ENCODE assay signal across 8 cellular contexts in genomic region chr1:40256401-40257084, GRCh38. TPM values are rescaled to one million over a fixed set of nuclear protein-coding genes. Genes with fewer than 3 reads are reported as not detected.
DNase-seq lines count a peak whose midpoint lies in the region; ATAC-seq and TF ChIP-seq lines count a peak whose summit lies in the region.

No MANE protein-coding gene starts in this region.

- peak; percentile 54 for DNase-seq in NCI-H748 (lab: John Stamatoyannopoulos, UW; ENCODE audit: unreplicated experiment)
- DNase-seq in NCI-H748 treated with DMSO at 0.1 percent for 48 hours (lab: John Stamatoyannopoulos, UW), result no peak
- DNase-seq in WERI-Rb-1, result no peak
- DNase-seq in foreskin keratinocyte, result no peak
- DNase-seq in stimulated activated naive CD4-positive, alpha-beta T cell (lab: John Stamatoyannopoulos, UW), result no peak
- no peak for DNase-seq in cerebellar nuclear complex (lab: John Stamatoyannopoulos, UW)
- DNase-seq in NCI-H1048 (lab: John Stamatoyannopoulos, UW), result no peak

- no peaks in the 10 kb centered on the region for H3K9me3 ChIP-seq in WERI-Rb-1 (ENCODE audit: severe bottlenecking)
- H3K9me3 ChIP-seq in skeletal muscle tissue (ENCODE audit: control insufficient read depth in 3 of 3, low read length in 3 of 3), result no peaks in the 10 kb centered on the region

- H3K9ac ChIP-seq in skeletal muscle tissue (ENCODE audit: low read depth in 1 of 3, low read length in 3 of 3), result peak overlapping the region; percentile 91 to 100 (median 94)

- H3K27me3 ChIP-seq in WERI-Rb-1 (ENCODE audit: insufficient read depth, low read depth, severe bottlenecking), result no peaks in the 10 kb centered on the region
- no peaks in the 10 kb centered on the region for H3K27me3 ChIP-seq in foreskin keratinocyte
- H3K27me3 ChIP-seq in skeletal muscle tissue (ENCODE audit: control insufficient read depth in 3 of 3, insufficient read depth in 3 of 3, low read length in 3 of 3), result no peaks in the 10 kb centered on the region

- peak overlapping the region; percentile 97 for H3K27ac ChIP-seq in WERI-Rb-1
- H3K27ac ChIP-seq in foreskin keratinocyte, result peak overlapping the region; percentile 91
- no peak overlapping the region for H3K27ac ChIP-seq in skeletal muscle tissue (ENCODE audit: low read depth, low read length)

- no peak for ATAC-seq in foreskin keratinocyte

- TF ChIP-seq CTCF in WERI-Rb-1 (IDR thresholded peaks at IDR 0.05; ENCODE audit: low read depth, low read length), result no peak
- no peak for TF ChIP-seq CTCF in foreskin keratinocyte (conservative IDR thresholded peaks at IDR 0.05)

- H3K4me3 ChIP-seq in WERI-Rb-1 (ENCODE audit: low read depth, low read length) (peak overlapping the region; percentile 100), skeletal muscle tissue (ENCODE audit: low read length in 3 of 3) (peak overlapping the region; percentile 99 to 100 (median 100))

- H3K4me1 ChIP-seq in foreskin keratinocyte (peaks cover 11% of the 10 kb centered on the region), skeletal muscle tissue (ENCODE audit: control insufficient read depth in 3 of 3, insufficient read depth in 3 of 3, low read length in 3 of 3) (peaks cover 13 to 39% (median 13%) of the 10 kb centered on the region in 3 donors)

- H3K36me3 ChIP-seq in WERI-Rb-1 (peaks cover 20% of the 10 kb centered on the region), skeletal muscle tissue (ENCODE audit: control insufficient read depth in 3 of 3, insufficient read depth in 3 of 3, low read length in 3 of 3) (peaks cover 8 to 14% (median 14%) of the 10 kb centered on the region in 3 donors)

RNA-seq across cellular contexts. Expression of gene ZMPSTE24, which starts 1.5 kb away (rescaled TPM):
- total RNA-seq in foreskin keratinocyte, result 57.3 and 63.1 TPM in 2 replicates
- 22.4 and 29.7 TPM in 2 replicates for polyA plus RNA-seq in foreskin keratinocyte
- 33.4 TPM for total RNA-seq in skeletal muscle tissue

RNA-seq across cellular contexts. Expression of gene TMCO2, which starts 8.8 kb away (rescaled TPM):
- total RNA-seq in foreskin keratinocyte, result not detected in 2 replicates
- polyA plus RNA-seq in foreskin keratinocyte, result 0.10 TPM in 1 of 2 replicates, not detected in the other
- total RNA-seq in skeletal muscle tissue, result not detected
